Comparison of ENCODE assay signal across 32 cellular contexts in genomic region chr17:60615840-60616239, GRCh38.
"Had no signal": no experiment of that assay in that cellular context is flagged by ENCODE, and none has a peak within 500 bp of the region (broad histone marks: within the 10 kb centered on the region; RNA-seq: fewer than 3 reads in every experiment).

No MANE protein-coding gene starts in this region.

- H3K36me3 ChIP-seq: adrenal gland, breast epithelium, cardiac muscle cell, colonic mucosa had no signal

- H3K9me3 ChIP-seq: adrenal gland, ascending aorta, breast epithelium, colonic mucosa, esophagus squamous epithelium, gastroesophageal sphincter, heart right ventricle had no signal

- DNase-seq: activated B cell treated with CpG ODN at 0.5 μM for 24 hours; activated CD4-positive, alpha-beta T cell treated with anti-CD3 and anti-CD28 coated beads for 48 hours; activated CD4-positive, alpha-beta T cell treated with anti-CD3 and anti-CD28 coated beads, Interleukin-2, amount 50 U/mL, for 1 hour; activated CD4-positive, alpha-beta T cell treated with anti-CD3 and anti-CD28 coated beads, Interleukin-2, amount 50 U/mL, for 48 hours; activated CD8-positive, alpha-beta memory T cell treated with anti-CD3 and anti-CD28 coated beads for 24 hours; activated CD8-positive, alpha-beta T cell treated with anti-CD3 and anti-CD28 coated beads for 36 hours; activated effector memory CD4-positive, alpha-beta T cell treated with Interleukin-2 at 50 U/mL for 16 hours; activated naive CD4-positive, alpha-beta T cell treated with anti-CD3 and anti-CD28 coated beads for 36 hours; activated naive CD8-positive, alpha-beta T cell treated with anti-CD3 and anti-CD28 coated beads for 36 hours; activated naive CD8-positive, alpha-beta T cell treated with anti-CD3 and anti-CD28 coated beads, Interleukin-2, amount 50 U/mL, for 24 hours; activated T-cell treated with anti-CD3 and anti-CD28 coated beads, Interleukin-2, amount 50 U/mL, for 4 hours; adrenal gland; amygdala; central memory CD4-positive, alpha-beta T cell; cerebellar nuclear complex; colonic mucosa; effector CD8-positive, alpha-beta T cell; esophagus squamous epithelium; foreskin melanocyte; heart right ventricle; T-helper 17 cell; T1000; WERI-Rb-1 had no signal

- H3K27me3 ChIP-seq: adrenal gland, ascending aorta, breast epithelium, cardiac muscle cell, colonic mucosa, esophagus squamous epithelium, gastroesophageal sphincter, heart right ventricle had no signal

- H3K4me1 ChIP-seq: breast epithelium, colonic mucosa had no signal

- H3K4me3 ChIP-seq: adrenal gland, ascending aorta, breast epithelium, cardiac muscle cell, colonic mucosa, esophagus squamous epithelium, gastroesophageal sphincter, heart right ventricle had no signal

- ATAC-seq: activated CD4-positive, CD25-positive, alpha-beta regulatory T cell treated with anti-CD3 and anti-CD28 coated beads, Interleukin-2, amount 50 U/mL, for 24 hours; activated CD8-positive, alpha-beta T cell treated with anti-CD3 and anti-CD28 coated beads for 36 hours; activated naive CD8-positive, alpha-beta T cell treated with anti-CD3 and anti-CD28 coated beads, Interleukin-2, amount 50 U/mL, for 24 hours; activated T-cell treated with anti-CD3 and anti-CD28 coated beads, Interleukin-2, amount 50 U/mL, for 4 hours; activated T-helper 17 cell treated with anti-CD3 and anti-CD28 coated beads, Interleukin-2, amount 50 U/mL, for 72 hours; gastroesophageal sphincter; heart right ventricle; T-helper 17 cell had no signal

- FAIRE-seq: endometrium, endothelial cell of umbilical vein had no signal

- H3K27ac ChIP-seq: ascending aorta, breast epithelium, cardiac muscle cell, colonic mucosa, epithelial cell of prostate, esophagus squamous epithelium, gastroesophageal sphincter, heart right ventricle, WERI-Rb-1 had no signal
